ENCODE assay signal across 8 cellular contexts in genomic region chr11:17388609-17389204, GRCh38. TPM values are rescaled to one million over a fixed set of nuclear protein-coding genes. Genes with fewer than 3 reads are reported as not detected.
A peak's percentile ranks its signal among the peaks of the same experiment; 100 is the strongest.
DNase-seq lines count a peak whose midpoint lies in the region; ATAC-seq and TF ChIP-seq lines count a peak whose summit lies in the region.

Gene KCNJ11 (minus strand): TSS chr11:17388659. CDS start chr11:17388091, 568 bp downstream.

- ATAC-seq in HG02970 (IDR thresholded peaks at IDR 0.05; ENCODE audit: low FRiP score, unreplicated experiment) (peak; percentile 31), GM18520 (IDR thresholded peaks at IDR 0.05; ENCODE audit: unreplicated experiment) (no peak)

- peaks cover 23% of the 10 kb centered on the region for H3K27me3 Mint-ChIP-seq in osteocyte (ENCODE audit: unreplicated experiment)

- no peaks in the 10 kb centered on the region for H3K4me1 ChIP-seq in fibroblast of lung (ENCODE audit: control insufficient read depth, extremely low read depth, insufficient read depth, low read length)

- no peak within 1 kb of the TSS for H3K9ac ChIP-seq in fibroblast of lung (ENCODE audit: insufficient read depth, low read length)

- TF ChIP-seq CTCF in fibroblast of lung (conservative IDR thresholded peaks at IDR 0.05 in 1 of 2, IDR thresholded peaks at IDR 0.05 in 1 of 2; ENCODE audit: low read depth in 1 of 2, low read length in 2 of 2) = no peak
- no peak for TF ChIP-seq CTCF in osteocyte (IDR thresholded peaks at IDR 0.05)

- H3K4me3 ChIP-seq in fibroblast of lung (replicated peaks in 1 of 4; ENCODE audit: control extremely low read depth in 1 of 4, insufficient read depth in 1 of 4, low read depth in 3 of 4, low read length in 4 of 4) = peak within 1 kb of the TSS in 2 of 4 experiments; percentile 25 to 56

- no peaks in the 10 kb centered on the region for H4K20me1 ChIP-seq in fibroblast of lung (ENCODE audit: control insufficient read depth, extremely low read depth, insufficient read depth, low read length)

- H2AFZ ChIP-seq in fibroblast of lung (ENCODE audit: low read length) = no peak within 1 kb of the TSS

- H3K4me2 ChIP-seq in fibroblast of lung (ENCODE audit: extremely low read depth, insufficient read depth, low read length) = peak within 1 kb of the TSS; percentile 54

- no peaks in the 10 kb centered on the region for H3K36me3 ChIP-seq in fibroblast of lung (ENCODE audit: control insufficient read depth, insufficient read depth, low read length)

- DNase-seq in activated T-cell treated with anti-CD3 and anti-CD28 coated beads for 24 hours (ENCODE audit: low read depth) (peak; percentile 5), SW480 (ENCODE audit: low spot score) (peak; percentile 36), fibroblast of lung (ENCODE audit: low read depth in 2 of 2) (no peak), osteocyte (ENCODE audit: extremely low spot score, unreplicated experiment) (no peak), T-helper 9 cell (no peak)
- DNase-seq in activated T-cell treated with anti-CD3 and anti-CD28 coated beads, Interleukin-2, amount 50 U/mL, for 48 hours = no peak

- no peaks in the 10 kb centered on the region for H3K9me3 ChIP-seq in fibroblast of lung (ENCODE audit: control insufficient read depth, insufficient read depth, low read depth, low read length)

- no peaks in the 10 kb centered on the region for H3K79me2 ChIP-seq in fibroblast of lung (ENCODE audit: control insufficient read depth, insufficient read depth, low read length)

- peak within 1 kb of the TSS; percentile 75 for H3K4me3 Mint-ChIP-seq in osteocyte (ENCODE audit: unreplicated experiment)

- H3K27ac Mint-ChIP-seq in osteocyte (ENCODE audit: unreplicated experiment) = no peak within 1 kb of the TSS

- no peaks in the 10 kb centered on the region for H3K36me3 Mint-ChIP-seq in osteocyte (ENCODE audit: unreplicated experiment)

- no peak within 1 kb of the TSS for H3K27ac ChIP-seq in fibroblast of lung (ENCODE audit: insufficient read depth, low read length)

- H3K27me3 ChIP-seq in fibroblast of lung (ENCODE audit: control insufficient read depth, insufficient read depth, low read length) = peaks cover 4% of the 10 kb centered on the region

- no peaks in the 10 kb centered on the region for H3K9me3 Mint-ChIP-seq in osteocyte (ENCODE audit: unreplicated experiment)

- peaks cover 3% of the 10 kb centered on the region for H3K4me1 Mint-ChIP-seq in osteocyte (ENCODE audit: unreplicated experiment)

RNA-seq across cellular contexts. Expression of gene KCNJ11, which starts in this region (rescaled TPM):
- total RNA-seq in fibroblast of lung (not detected in 2 replicates), osteocyte (not detected in 2 replicates)
- polyA plus RNA-seq in fibroblast of lung = not detected in 2 replicates
- not detected in 2 replicates for polyA plus RNA-seq in fibroblast of lung (2012)
- not detected in 2 replicates for polyA minus RNA-seq in fibroblast of lung (ENCODE audit: low replicate concordance)

Comparison
In these comparisons a context has a peak if more than half of its experiments do, and no peak if none do; other contexts are left out.
1. DNase-seq: peak in activated T-cell treated with anti-CD3 and anti-CD28 coated beads for 24 hours (single experiment) and SW480 (single experiment); none in activated T-cell treated with anti-CD3 and anti-CD28 coated beads, Interleukin-2, amount 50 U/mL, for 48 hours (0 of 2), fibroblast of lung (0 of 2), osteocyte (single experiment) and T-helper 9 cell (single experiment).